7 cellular contexts compared by ENCODE assay signal in the genomic region with DNA sequence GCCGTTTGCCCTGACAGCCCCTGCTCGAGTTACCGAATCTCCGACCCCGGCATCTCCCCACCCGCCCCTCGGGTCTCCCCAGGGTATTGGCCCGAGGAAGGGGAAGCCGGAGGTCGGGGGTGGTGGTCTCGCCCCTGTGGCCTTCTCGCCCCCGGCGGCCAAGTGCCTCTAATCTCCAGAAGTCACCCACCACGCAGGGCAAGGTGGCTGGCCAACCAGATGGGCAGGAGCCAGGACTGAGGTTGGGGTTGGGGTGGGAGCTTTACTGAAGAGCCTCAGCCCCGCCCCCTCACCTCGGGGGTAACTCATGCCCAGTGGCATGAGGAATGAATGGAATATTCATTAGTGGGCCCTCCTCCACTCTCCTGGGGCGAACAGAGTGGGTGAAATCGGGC. TPM values are rescaled to one million over a fixed set of nuclear protein-coding genes. Genes with fewer than 3 reads are reported as not detected.
DNase-seq lines count a peak whose midpoint lies in the region; ATAC-seq and TF ChIP-seq lines count a peak whose summit lies in the region.

No MANE protein-coding gene starts in this region.

- H3K27ac Mint-ChIP-seq in stimulated activated effector memory CD8-positive, alpha-beta T cell treated with anti-CD3 and anti-CD28 coated beads, Interleukin-12 subunit alpha, Interleukin-12 subunit beta, amount 100 ng/mL, for 72 hours = peak overlapping the region; percentile 80

- peak overlapping the region; percentile 58 for H3K4me3 ChIP-seq in astrocyte of the cerebellum (ENCODE audit: low read depth, low read length)

- H3K4me1 Mint-ChIP-seq in stimulated activated effector memory CD8-positive, alpha-beta T cell treated with anti-CD3 and anti-CD28 coated beads, Interleukin-12 subunit alpha, Interleukin-12 subunit beta, amount 100 ng/mL, for 72 hours = peaks cover 39% of the 10 kb centered on the region

- ATAC-seq in GM18502 (IDR thresholded peaks at IDR 0.05; ENCODE audit: poor library complexity, unreplicated experiment) (peak; percentile 19), HG03039 (IDR thresholded peaks at IDR 0.05; ENCODE audit: unreplicated experiment) (no peak), HG03342 (IDR thresholded peaks at IDR 0.05; ENCODE audit: unreplicated experiment) (no peak)
- ATAC-seq in stimulated activated effector memory CD8-positive, alpha-beta T cell treated with anti-CD3 and anti-CD28 coated beads, Interleukin-12 subunit alpha, Interleukin-12 subunit beta, amount 100 ng/mL, for 72 hours = no peak

- no peak for TF ChIP-seq CTCF in astrocyte of the cerebellum (IDR thresholded peaks at IDR 0.05; ENCODE audit: low read depth, low read length, missing control alignments)

- no peaks in the 10 kb centered on the region for H3K9me3 Mint-ChIP-seq in stimulated activated effector memory CD8-positive, alpha-beta T cell treated with anti-CD3 and anti-CD28 coated beads, Interleukin-12 subunit alpha, Interleukin-12 subunit beta, amount 100 ng/mL, for 72 hours

- in situ Hi-C loops in astrocyte of the cerebellum (cut with HindIII; ENCODE audit: low sequenced_read_pairs) = no loop called here

- peak; percentile 51 for DNase-seq in M059J (ENCODE audit: low read depth)
- DNase-seq in astrocyte of the cerebellum (ENCODE audit: low read depth) = no peak
- peak; percentile 77 for DNase-seq in islet precursor cell
- no peak for DNase-seq in stimulated activated effector memory CD8-positive, alpha-beta T cell treated with anti-CD3 and anti-CD28 coated beads, Interleukin-12 subunit alpha, Interleukin-12 subunit beta, amount 100 ng/mL, for 72 hours (ENCODE audit: low spot score in 2 of 2)

- peaks cover 46% of the 10 kb centered on the region for H3K36me3 Mint-ChIP-seq in stimulated activated effector memory CD8-positive, alpha-beta T cell treated with anti-CD3 and anti-CD28 coated beads, Interleukin-12 subunit alpha, Interleukin-12 subunit beta, amount 100 ng/mL, for 72 hours

- peak overlapping the region; percentile 69 for H3K4me3 Mint-ChIP-seq in stimulated activated effector memory CD8-positive, alpha-beta T cell treated with anti-CD3 and anti-CD28 coated beads, Interleukin-12 subunit alpha, Interleukin-12 subunit beta, amount 100 ng/mL, for 72 hours

RNA-seq across cellular contexts. Expression of gene DHRS11, which starts 0.6 kb away (rescaled TPM):
- total RNA-seq in M059J (2014; rRNA removed; shearing (Covaris generic)) = 15.4 and 20.2 TPM in 2 replicates

RNA-seq across cellular contexts. Expression of gene MRM1, which starts 9.1 kb away (rescaled TPM):
- total RNA-seq in M059J (2014; rRNA removed; shearing (Covaris generic)) = 5.5 and 8.0 TPM in 2 replicates

RNA-seq across cellular contexts. Expression of gene GGNBP2, which starts 47.6 kb away (rescaled TPM):
- 48.5 and 58.9 TPM in 2 replicates for total RNA-seq in M059J (2014; rRNA removed; shearing (Covaris generic))

RNA-seq across cellular contexts. Expression of gene PIGW, which starts 57.5 kb away (rescaled TPM):
- total RNA-seq in M059J (2014; rRNA removed; shearing (Covaris generic)) = 8.3 and 10.8 TPM in 2 replicates

RNA-seq across cellular contexts. Expression of gene MYO19, which starts 57.6 kb away (rescaled TPM):
- 47.0 and 57.9 TPM in 2 replicates for total RNA-seq in M059J (2014; rRNA removed; shearing (Covaris generic))

Comparison
In these comparisons a context has a peak if more than half of its experiments do, and no peak if none do; other contexts are left out.
1. DNase-seq: peak in M059J (single experiment) and islet precursor cell (single experiment); none in astrocyte of the cerebellum (single experiment) and stimulated activated effector memory CD8-positive, alpha-beta T cell treated with anti-CD3 and anti-CD28 coated beads, Interleukin-12 subunit alpha, Interleukin-12 subunit beta, amount 100 ng/mL, for 72 hours (0 of 2).